In genomic region chr11:61332266-61332822, GRCh38 we compare ENCODE assay signal across 8 cellular contexts. TPM values are rescaled to one million over a fixed set of nuclear protein-coding genes. Genes with fewer than 3 reads are reported as not detected.
DNase-seq lines count a peak whose midpoint lies in the region; ATAC-seq and TF ChIP-seq lines count a peak whose summit lies in the region.

No MANE protein-coding gene starts in this region.

- TF ChIP-seq CTCF in SK-N-SH (IDR thresholded peaks at IDR 0.05) (no peak), natural killer cell (IDR thresholded peaks at IDR 0.05) (no peak)

- H4K20me1 ChIP-seq in SK-N-SH (ENCODE audit: insufficient read depth), result peaks cover 31% of the 10 kb centered on the region

- no peaks in the 10 kb centered on the region for H3K27me3 ChIP-seq in SK-N-SH (ENCODE audit: insufficient read depth)

- peaks cover 22 to 23% of the 10 kb centered on the region in 2 experiments for H3K36me3 ChIP-seq in SK-N-SH (replicated peaks in 1 of 2; ENCODE audit: control insufficient read depth in 1 of 2, insufficient read depth in 2 of 2, low read length in 1 of 2)

- DNase-seq in AG08395 (ENCODE audit: low spot score), result peak; percentile 59
- DNase-seq in SK-N-SH, result peak; percentile 51
- no peak for DNase-seq in epithelial cell of prostate (ENCODE audit: low read depth, low spot score)
- no peak for DNase-seq in natural killer cell
- no peak for DNase-seq in midbrain (lab: John Stamatoyannopoulos, UW)
- DNase-seq in SW 1271 (lab: John Stamatoyannopoulos, UW), result no peak

- H3K4me3 Mint-ChIP-seq in natural killer cell, result peak overlapping the region; percentile 87

- H3K27ac Mint-ChIP-seq in natural killer cell, result peak overlapping the region; percentile 85 to 95

- TF ChIP-seq RAD21 in SK-N-SH (IDR thresholded peaks at IDR 0.05; ENCODE audit: low read length), result no peak

- peaks cover 26 to 40% of the 10 kb centered on the region in 2 experiments for H3K4me1 ChIP-seq in SK-N-SH (ENCODE audit: control insufficient read depth in 1 of 2, insufficient read depth in 2 of 2, low read depth in 1 of 2, low read length in 1 of 2)

- no peaks in the 10 kb centered on the region for H3K9me2 ChIP-seq in SK-N-SH

- H3K9me3 ChIP-seq in SK-N-SH, result no peaks in the 10 kb centered on the region

- peaks cover 9% of the 10 kb centered on the region for H3F3A ChIP-seq in SK-N-SH (replicated peaks; ENCODE audit: insufficient read depth)

- H3K4me2 ChIP-seq in SK-N-SH, result peak overlapping the region; percentile 96

- intact Hi-C loops in natural killer cell (cut with micrococcal nuclease), result no loop called here

- H3K27ac ChIP-seq in SK-N-SH (ENCODE audit: low read depth in 2 of 2, low read length in 1 of 2) (peak overlapping the region; percentile 72 to 74), epithelial cell of prostate (peak overlapping the region; percentile 68)

- peak overlapping the region; percentile 92 to 93 for H3K4me3 ChIP-seq in SK-N-SH (ENCODE audit: low read depth in 2 of 2, low read length in 1 of 2)

- no peak for TF ChIP-seq EP300 in SK-N-SH (IDR thresholded peaks at IDR 0.05; ENCODE audit: borderline replicate concordance in 1 of 2, low read depth in 1 of 2, low read length in 1 of 2)

- CTCF ChIA-PET in SK-N-SH (lab: Yijun Ruan, JAX), result interaction anchor here (1.5 kb wide), 1 partner anchor 53 kb away, joined by 13 read pairs; no protein-coding TSS in a partner anchor

- H3K9ac ChIP-seq in SK-N-SH, result peak overlapping the region; percentile 99

- WGBS in SK-N-SH (ENCODE audit: low lambda C conversion rate), result 0% methylated on average over 26 of the region's 27 CpGs

- H3K4me1 Mint-ChIP-seq in natural killer cell, result peaks cover 35 to 56% of the 10 kb centered on the region in 2 donors

- ATAC-seq in GM21360 (IDR thresholded peaks at IDR 0.05; ENCODE audit: unreplicated experiment) (peak; percentile 8), natural killer cell (peak in 1 of 3 donors; percentile 2), HG03469 (IDR thresholded peaks at IDR 0.05; ENCODE audit: unreplicated experiment) (no peak)

- POLR2A ChIA-PET in SK-N-SH (lab: Yijun Ruan, JAX), result interaction anchor here (1.0 kb wide), 1 partner anchor 30 kb away, joined by 6 read pairs; the partner anchor contains the start of gene TMEM138

- H3K79me2 ChIP-seq in SK-N-SH (ENCODE audit: insufficient read depth), result peaks cover 56% of the 10 kb centered on the region

- H3K27me3 Mint-ChIP-seq in natural killer cell (ENCODE audit: low read depth in 2 of 2), result no peaks in the 10 kb centered on the region

- no peaks in the 10 kb centered on the region for H3K9me3 Mint-ChIP-seq in natural killer cell

- peak overlapping the region; percentile 84; the same call in 1 of the 2 replicates for H2AFZ ChIP-seq in SK-N-SH (ENCODE audit: low read depth)

- peaks cover 8% of the 10 kb centered on the region for H3K36me3 Mint-ChIP-seq in natural killer cell

TF ChIP-seq in SK-N-SH, 30 proteins besides CTCF, POLR2A, EP300 and RAD21:
- TF ChIP-seq ELF1 (IDR thresholded peaks at IDR 0.05) (no peak), FOSL2 (IDR thresholded peaks at IDR 0.05; ENCODE audit: borderline replicate concordance, low read depth) (no peak), MAX (IDR thresholded peaks at IDR 0.05; ENCODE audit: low read depth) (no peak), TAF1 (IDR thresholded peaks at IDR 0.05; ENCODE audit: borderline replicate concordance, low read depth, low read length) (no peak), RFX5 (IDR thresholded peaks at IDR 0.05; ENCODE audit: low read length) (no peak), TEAD4 (IDR thresholded peaks at IDR 0.05; ENCODE audit: borderline replicate concordance, insufficient read depth) (no peak)

RNA-seq across cellular contexts. Expression of gene DDB1, which starts 0.6 kb away (rescaled TPM):
- 170 and 224 TPM in 2 replicates for polyA plus RNA-seq in SK-N-SH (2012; rRNA removed)
- 165 and 169 TPM in 2 replicates for polyA plus RNA-seq in SK-N-SH (2012; cell fraction: cytosol; rRNA removed)
- 146 and 236 TPM in 2 replicates for polyA plus RNA-seq in SK-N-SH (2012; cell fraction: nucleus; rRNA removed)
- 100 to 1,000 TPM; 170 to 233 (median 229) TPM for total RNA-seq in natural killer cell

RNA-seq across cellular contexts. Expression of gene TKFC, which starts 0.7 kb away (rescaled TPM):
- 71.0 and 72.0 TPM in 2 replicates for polyA plus RNA-seq in SK-N-SH (2012; rRNA removed)
- 20.5 and 34.1 TPM in 2 replicates for polyA plus RNA-seq in SK-N-SH (2012; cell fraction: cytosol; rRNA removed)
- polyA plus RNA-seq in SK-N-SH (2012; cell fraction: nucleus; rRNA removed), result 253 and 263 TPM in 2 replicates
- 10 to 100 TPM; 32.9 to 54.8 (median 38.6) TPM for total RNA-seq in natural killer cell

RNA-seq across cellular contexts. Expression of gene CYB561A3, which starts 29.3 kb away (rescaled TPM):
- 70.0 and 76.4 TPM in 2 replicates for polyA plus RNA-seq in SK-N-SH (2012; rRNA removed)
- polyA plus RNA-seq in SK-N-SH (2012; cell fraction: cytosol; rRNA removed), result 36.7 and 53.0 TPM in 2 replicates
- 104 and 111 TPM in 2 replicates for polyA plus RNA-seq in SK-N-SH (2012; cell fraction: nucleus; rRNA removed)
- 10 to 100 TPM; 24.6 to 33.5 (median 30.2) TPM for total RNA-seq in natural killer cell

RNA-seq across cellular contexts. Expression of gene TMEM138, which starts 29.8 kb away (rescaled TPM):
- 82.2 and 129 TPM in 2 replicates for polyA plus RNA-seq in SK-N-SH (2012; rRNA removed)
- 85.3 and 88.5 TPM in 2 replicates for polyA plus RNA-seq in SK-N-SH (2012; cell fraction: cytosol; rRNA removed)
- polyA plus RNA-seq in SK-N-SH (2012; cell fraction: nucleus; rRNA removed), result 126 and 177 TPM in 2 replicates
- total RNA-seq in natural killer cell, result 10 to 100 TPM; 63.8 to 75.9 (median 66.5) TPM

RNA-seq across cellular contexts. Expression of gene VWCE, which starts 37.2 kb away (rescaled TPM):
- 3.4 and 5.0 TPM in 2 replicates for polyA plus RNA-seq in SK-N-SH (2012; rRNA removed)
- 0.82 and 1.6 TPM in 2 replicates for polyA plus RNA-seq in SK-N-SH (2012; cell fraction: cytosol; rRNA removed)
- polyA plus RNA-seq in SK-N-SH (2012; cell fraction: nucleus; rRNA removed), result 24.9 and 31.4 TPM in 2 replicates
- under 1 TPM; 0.61 to 0.95 (median 0.82) TPM for total RNA-seq in natural killer cell

Comparison
In these comparisons a context has a peak if more than half of its experiments do, and no peak if none do; other contexts are left out.
1. DNase-seq: peak in AG08395 (single experiment) and SK-N-SH (single experiment); none in epithelial cell of prostate (single experiment), natural killer cell (single experiment), midbrain (single experiment) and SW 1271 (0 of 2).